ENCODE assay signal across 23 cellular contexts in genomic region chr3:6260551-6261191, GRCh38.
A peak's percentile ranks its signal among the peaks of the same experiment; 100 is the strongest.
DNase-seq lines count a peak whose midpoint lies in the region; ATAC-seq and TF ChIP-seq lines count a peak whose summit lies in the region.
"Had no signal": no experiment of that assay in that cellular context is flagged by ENCODE, and none has a peak within 500 bp of the region (broad histone marks: within the 10 kb centered on the region; RNA-seq: fewer than 3 reads in every experiment).

No MANE protein-coding gene starts in this region.

- no peak overlapping the region for H3K4me2 ChIP-seq in MM.1S (ENCODE audit: low read depth, low read length)

- no peaks in the 10 kb centered on the region for H3K4me1 Mint-ChIP-seq in osteocyte (ENCODE audit: unreplicated experiment)
- H3K4me1 Mint-ChIP-seq: activated naive CD4-positive, alpha-beta T cell treated with anti-CD3 and anti-CD28 coated beads, Interleukin-2, amount 50 U/mL, for 24 hours; CD4-positive, CD25-positive, alpha-beta regulatory T cell; stimulated activated effector memory CD8-positive, alpha-beta T cell treated with anti-CD3 and anti-CD28 coated beads, Interleukin-12 subunit alpha, Interleukin-12 subunit beta, amount 100 ng/mL, for 72 hours had no signal

- H3K27ac ChIP-seq in MM.1S (ENCODE audit: low read length), result no peak overlapping the region
- no peak overlapping the region for H3K27ac ChIP-seq in upper lobe of right lung
- H3K27ac ChIP-seq: left lung, sigmoid colon, thoracic aorta had no signal

- no peaks in the 10 kb centered on the region for H3K79me2 ChIP-seq in MM.1S (ENCODE audit: low read length)

- ATAC-seq in GM18508 (IDR thresholded peaks at IDR 0.05; ENCODE audit: insufficient read depth, unreplicated experiment) (peak; percentile 91), GM21360 (IDR thresholded peaks at IDR 0.05; ENCODE audit: unreplicated experiment) (peak; percentile 97), HG02852 (IDR thresholded peaks at IDR 0.05; ENCODE audit: unreplicated experiment) (peak; percentile 79), upper lobe of right lung (no peak)
- ATAC-seq: left lung; stimulated activated effector memory CD8-positive, alpha-beta T cell treated with anti-CD3 and anti-CD28 coated beads, Interleukin-12 subunit alpha, Interleukin-12 subunit beta, amount 100 ng/mL, for 72 hours had no signal

- H3K27ac Mint-ChIP-seq in osteocyte (ENCODE audit: unreplicated experiment), result no peak overlapping the region
- H3K27ac Mint-ChIP-seq: activated naive CD4-positive, alpha-beta T cell treated with anti-CD3 and anti-CD28 coated beads, Interleukin-2, amount 50 U/mL, for 24 hours; CD4-positive, CD25-positive, alpha-beta regulatory T cell; nephron; stimulated activated effector memory CD8-positive, alpha-beta T cell treated with anti-CD3 and anti-CD28 coated beads, Interleukin-12 subunit alpha, Interleukin-12 subunit beta, amount 100 ng/mL, for 72 hours had no signal

- no peaks in the 10 kb centered on the region for H3K27me3 Mint-ChIP-seq in osteocyte (ENCODE audit: unreplicated experiment)
- H3K27me3 Mint-ChIP-seq: activated naive CD4-positive, alpha-beta T cell treated with anti-CD3 and anti-CD28 coated beads, Interleukin-2, amount 50 U/mL, for 24 hours; CD4-positive, CD25-positive, alpha-beta regulatory T cell had no signal

- H3K9me2 ChIP-seq in MM.1S (replicated peaks; ENCODE audit: insufficient read depth, low read length), result no peaks in the 10 kb centered on the region

- H3K36me3 ChIP-seq in MM.1S (replicated peaks; ENCODE audit: insufficient read depth, low read length) (no peaks in the 10 kb centered on the region), upper lobe of right lung (no peaks in the 10 kb centered on the region)
- H3K36me3 ChIP-seq: left lung, MG63, sigmoid colon, thoracic aorta had no signal

- DNase-seq in MM.1S (peak; percentile 36), upper lobe of right lung (no peak), osteocyte (ENCODE audit: extremely low spot score, unreplicated experiment) (no peak)
- no peak for DNase-seq in activated CD4-positive, alpha-beta T cell treated with anti-CD3 and anti-CD28 coated beads, Interleukin-2, amount 50 U/mL, for 48 hours
- DNase-seq in stimulated activated CD4-positive, alpha-beta T cell treated with anti-CD3 and anti-CD28 coated beads, Interleukin-15, amount 100 ng/mL, for 24 hours, result no peak
- DNase-seq: activated CD4-positive, alpha-beta T cell treated with anti-CD3 and anti-CD28 coated beads for 1 hour; CD4-positive, CD25-positive, alpha-beta regulatory T cell; DMS153; foreskin fibroblast; GF-D8; left lung; MG63; midbrain; NCI-H69; Right ventricle myocardium superior; sigmoid colon had no signal

- intact Hi-C loops in upper lobe of right lung (cut with DNase I), result no loop called here

- peaks cover 1% of the 10 kb centered on the region for H3K36me3 Mint-ChIP-seq in osteocyte (ENCODE audit: unreplicated experiment)
- H3K36me3 Mint-ChIP-seq: activated naive CD4-positive, alpha-beta T cell treated with anti-CD3 and anti-CD28 coated beads, Interleukin-2, amount 50 U/mL, for 24 hours; CD4-positive, CD25-positive, alpha-beta regulatory T cell; stimulated activated effector memory CD8-positive, alpha-beta T cell treated with anti-CD3 and anti-CD28 coated beads, Interleukin-12 subunit alpha, Interleukin-12 subunit beta, amount 100 ng/mL, for 72 hours had no signal

- TF ChIP-seq CTCF in MM.1S (IDR thresholded peaks at IDR 0.05; ENCODE audit: low read length), result no peak
- TF ChIP-seq CTCF in upper lobe of right lung (IDR thresholded peaks at IDR 0.05), result no peak
- TF ChIP-seq CTCF in osteocyte (IDR thresholded peaks at IDR 0.05), result no peak

- H3K9me3 ChIP-seq in MM.1S (replicated peaks; ENCODE audit: insufficient read depth, low read length) (no peaks in the 10 kb centered on the region), upper lobe of right lung (no peaks in the 10 kb centered on the region)
- H3K9me3 ChIP-seq: left lung, MG63, sigmoid colon, thoracic aorta had no signal

- no peaks in the 10 kb centered on the region for H3F3A ChIP-seq in MM.1S (ENCODE audit: insufficient read depth, low read length)

- H3K27me3 ChIP-seq in MM.1S (replicated peaks; ENCODE audit: insufficient read depth, low read length) (no peaks in the 10 kb centered on the region), upper lobe of right lung (no peaks in the 10 kb centered on the region)
- H3K27me3 ChIP-seq: left lung, MG63, sigmoid colon had no signal

- H3K4me1 ChIP-seq in MM.1S (ENCODE audit: low read length) (no peaks in the 10 kb centered on the region), upper lobe of right lung (no peaks in the 10 kb centered on the region)
- H3K4me1 ChIP-seq: left lung, sigmoid colon had no signal

- H2AFZ ChIP-seq in MM.1S (ENCODE audit: low read length), result no peak overlapping the region

- no peaks in the 10 kb centered on the region for H4K20me1 ChIP-seq in MM.1S (ENCODE audit: insufficient read depth, low read length)

- H3K4me3 ChIP-seq in MM.1S (ENCODE audit: low read length) (no peak overlapping the region), upper lobe of right lung (no peak overlapping the region)
- H3K4me3 ChIP-seq: left lung, MG63, sigmoid colon, thoracic aorta had no signal

- no peak overlapping the region for H3K4me3 Mint-ChIP-seq in osteocyte (ENCODE audit: unreplicated experiment)
- H3K4me3 Mint-ChIP-seq: activated naive CD4-positive, alpha-beta T cell treated with anti-CD3 and anti-CD28 coated beads, Interleukin-2, amount 50 U/mL, for 24 hours; CD4-positive, CD25-positive, alpha-beta regulatory T cell; nephron; stimulated activated effector memory CD8-positive, alpha-beta T cell treated with anti-CD3 and anti-CD28 coated beads, Interleukin-12 subunit alpha, Interleukin-12 subunit beta, amount 100 ng/mL, for 72 hours had no signal

- peaks cover 59% of the 10 kb centered on the region for H3K9me3 Mint-ChIP-seq in osteocyte (ENCODE audit: unreplicated experiment)
- H3K9me3 Mint-ChIP-seq: activated naive CD4-positive, alpha-beta T cell treated with anti-CD3 and anti-CD28 coated beads, Interleukin-2, amount 50 U/mL, for 24 hours; nephron had no signal

- no peak overlapping the region for H3K9ac ChIP-seq in MM.1S (ENCODE audit: low read length)
